In the genomic region with DNA sequence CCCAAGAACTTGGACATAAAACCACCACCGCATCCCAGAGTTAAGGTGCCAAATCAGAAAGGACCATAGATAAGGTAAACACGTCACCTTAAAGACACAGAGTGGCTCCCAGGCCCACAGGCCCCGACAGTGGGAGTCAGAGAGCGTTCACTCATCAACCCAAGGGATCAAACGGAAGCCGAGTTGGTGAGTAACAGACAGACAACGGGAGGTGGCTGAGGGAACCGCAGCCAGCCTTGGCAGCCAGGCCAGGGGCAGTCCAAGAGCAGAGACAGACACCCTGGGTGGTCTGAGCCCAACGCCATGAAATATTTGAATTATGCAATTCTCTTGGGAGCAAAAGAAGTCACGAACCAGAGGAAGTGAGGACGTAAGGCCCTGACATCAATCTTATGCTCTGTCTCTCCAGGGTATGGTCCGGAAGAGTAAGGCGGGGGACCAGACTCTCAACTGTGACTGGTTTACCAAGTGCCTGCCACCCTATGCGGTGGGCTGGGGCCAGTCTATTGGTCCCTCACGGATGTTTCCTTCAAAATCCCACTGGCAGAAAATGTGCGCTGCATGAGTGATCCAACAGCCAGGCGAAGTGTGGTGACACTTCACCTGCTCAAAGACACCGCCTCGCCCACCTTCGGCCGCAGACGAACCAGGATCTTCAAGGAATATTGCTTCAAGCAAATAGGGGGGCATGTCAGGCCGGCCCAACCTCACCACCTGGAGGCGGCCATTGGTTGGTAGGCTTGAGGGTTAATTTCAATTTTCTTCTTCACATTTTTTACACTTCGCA, we compare ENCODE assay signal across 1 cellular context.
TF ChIP-seq lines count a peak whose summit lies in the region.

No MANE protein-coding gene starts in this region.

TF ChIP-seq in HCT116, 20 proteins besides CTCF, POLR2A, EP300 and RAD21:
- no peak for TF ChIP-seq ATF3 (IDR thresholded peaks at IDR 0.05)
- no peak for TF ChIP-seq EGR1 (IDR thresholded peaks at IDR 0.05; ENCODE audit: low read depth)
- no peak for TF ChIP-seq JUND (IDR thresholded peaks at IDR 0.05)
- TF ChIP-seq EZH2 (IDR thresholded peaks at IDR 0.05), result no peak
- TF ChIP-seq CBX3 (IDR thresholded peaks at IDR 0.05; ENCODE audit: low read depth), result no peak
- no peak for TF ChIP-seq ZBTB33 (IDR thresholded peaks at IDR 0.05; ENCODE audit: extremely low read depth, insufficient replicate concordance, low read length)
- TF ChIP-seq CEBPB (IDR thresholded peaks at IDR 0.05; ENCODE audit: low read depth), result no peak
- no peak for TF ChIP-seq MAX (IDR thresholded peaks at IDR 0.05)
- no peak for TF ChIP-seq TCF7L2 (IDR thresholded peaks at IDR 0.05; ENCODE audit: borderline replicate concordance, extremely low read depth, insufficient read depth, insufficient read length)
- TF ChIP-seq EZH2phosphoT487 (IDR thresholded peaks at IDR 0.05; ENCODE audit: borderline replicate concordance), result no peak
- TF ChIP-seq, protein P1, sequence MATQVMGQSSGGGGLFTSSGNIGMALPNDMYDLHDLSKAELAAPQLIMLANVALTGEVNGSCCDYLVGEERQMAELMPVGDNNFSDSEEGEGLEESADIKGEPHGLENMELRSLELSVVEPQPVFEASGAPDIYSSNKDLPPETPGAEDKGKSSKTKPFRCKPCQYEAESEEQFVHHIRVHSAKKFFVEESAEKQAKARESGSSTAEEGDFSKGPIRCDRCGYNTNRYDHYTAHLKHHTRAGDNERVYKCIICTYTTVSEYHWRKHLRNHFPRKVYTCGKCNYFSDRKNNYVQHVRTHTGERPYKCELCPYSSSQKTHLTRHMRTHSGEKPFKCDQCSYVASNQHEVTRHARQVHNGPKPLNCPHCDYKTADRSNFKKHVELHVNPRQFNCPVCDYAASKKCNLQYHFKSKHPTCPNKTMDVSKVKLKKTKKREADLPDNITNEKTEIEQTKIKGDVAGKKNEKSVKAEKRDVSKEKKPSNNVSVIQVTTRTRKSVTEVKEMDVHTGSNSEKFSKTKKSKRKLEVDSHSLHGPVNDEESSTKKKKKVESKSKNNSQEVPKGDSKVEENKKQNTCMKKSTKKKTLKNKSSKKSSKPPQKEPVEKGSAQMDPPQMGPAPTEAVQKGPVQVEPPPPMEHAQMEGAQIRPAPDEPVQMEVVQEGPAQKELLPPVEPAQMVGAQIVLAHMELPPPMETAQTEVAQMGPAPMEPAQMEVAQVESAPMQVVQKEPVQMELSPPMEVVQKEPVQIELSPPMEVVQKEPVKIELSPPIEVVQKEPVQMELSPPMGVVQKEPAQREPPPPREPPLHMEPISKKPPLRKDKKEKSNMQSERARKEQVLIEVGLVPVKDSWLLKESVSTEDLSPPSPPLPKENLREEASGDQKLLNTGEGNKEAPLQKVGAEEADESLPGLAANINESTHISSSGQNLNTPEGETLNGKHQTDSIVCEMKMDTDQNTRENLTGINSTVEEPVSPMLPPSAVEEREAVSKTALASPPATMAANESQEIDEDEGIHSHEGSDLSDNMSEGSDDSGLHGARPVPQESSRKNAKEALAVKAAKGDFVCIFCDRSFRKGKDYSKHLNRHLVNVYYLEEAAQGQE (IDR thresholded peaks at IDR 0.05; ENCODE audit: low read depth), result no peak
- no peak for TF ChIP-seq ZNF274 (IDR thresholded peaks at IDR 0.05; ENCODE audit: low read depth, low read length)
TF ChIP-seq in HCT116: peak in this region for 0.
